In genomic region chrX:152444338-152444737, GRCh38 we compare ENCODE assay signal across 36 cellular contexts. TPM values are rescaled to one million over a fixed set of nuclear protein-coding genes. Genes with fewer than 3 reads are reported as not detected.
"Had no signal": no experiment of that assay in that cellular context is flagged by ENCODE, and none has a peak within 500 bp of the region (broad histone marks: within the 10 kb centered on the region; RNA-seq: fewer than 3 reads in every experiment).

No MANE protein-coding gene starts in this region.

- ATAC-seq: activated CD8-positive, alpha-beta T cell treated with anti-CD3 and anti-CD28 coated beads for 36 hours; activated naive CD4-positive, alpha-beta T cell treated with anti-CD3 and anti-CD28 coated beads, Interleukin-2, amount 50 U/mL, for 72 hours; activated T-cell treated with anti-CD3 and anti-CD28 coated beads, Interleukin-2, amount 50 U/mL, for 4 hours; activated T-cell treated with anti-CD3 and anti-CD28 coated beads, Interleukin-2, amount 50 U/mL, for 72 hours; activated T-helper 17 cell treated with anti-CD3 and anti-CD28 coated beads, Interleukin-2, amount 50 U/mL, for 72 hours; body of pancreas had no signal

- H3K27me3 ChIP-seq: body of pancreas, brain microvascular endothelial cell had no signal

- H3K9me3 ChIP-seq: adrenal gland, body of pancreas, breast epithelium had no signal

- FAIRE-seq: astrocyte had no signal

- H3K27ac ChIP-seq: adrenal gland, body of pancreas, brain microvascular endothelial cell, breast epithelium, coronary artery, VCaP had no signal

- DNase-seq: activated B cell treated with CpG ODN at 0.5 μM for 24 hours; activated CD4-positive, alpha-beta memory T cell treated with anti-CD3 and anti-CD28 coated beads for 36 hours; activated CD4-positive, alpha-beta T cell treated with anti-CD3 and anti-CD28 coated beads for 4 hours; activated CD4-positive, alpha-beta T cell treated with anti-CD3 and anti-CD28 coated beads, Interleukin-2, amount 10 ng/mL, durations not matched to agents 24 days and 14 days; activated CD4-positive, alpha-beta T cell treated with anti-CD3 and anti-CD28 coated beads, Interleukin-2, amount 50 U/mL, for 1 hour; activated CD4-positive, alpha-beta T cell treated with anti-CD3 and anti-CD28 coated beads, Interleukin-2, amount 50 U/mL, for 4 hours; activated CD4-positive, CD25-positive, alpha-beta regulatory T cell treated with anti-CD3 and anti-CD28 coated beads, Interleukin-2, amount 50 U/mL, for 72 hours; activated CD8-positive, alpha-beta memory T cell treated with anti-CD3 and anti-CD28 coated beads, Interleukin-2, amount 50 U/mL, for 4 hours; activated CD8-positive, alpha-beta T cell treated with anti-CD3 and anti-CD28 coated beads for 36 hours; activated effector memory CD4-positive, alpha-beta T cell treated with anti-CD3 and anti-CD28 coated beads, Interleukin-2, amount 50 U/mL, for 16 hours; activated gamma-delta T cell treated with Interleukin-2 at 50 U/mL for 16 hours; activated naive CD4-positive, alpha-beta T cell; activated naive CD4-positive, alpha-beta T cell treated with anti-CD3 and anti-CD28 coated beads for 36 hours; activated naive CD4-positive, alpha-beta T cell treated with anti-CD3 and anti-CD28 coated beads, Interleukin-2, amount 50 U/mL, for 16 hours; activated naive CD8-positive, alpha-beta T cell treated with anti-CD3 and anti-CD28 coated beads for 36 hours; activated T-cell treated with anti-CD3 and anti-CD28 coated beads for 4 hours; activated T-cell treated with anti-CD3 and anti-CD28 coated beads, Interleukin-2, amount 50 U/mL, for 1 hour; activated T-cell treated with anti-CD3 and anti-CD28 coated beads, Interleukin-2, amount 50 U/mL, for 4 hours; activated T-cell treated with anti-CD3 and anti-CD28 coated beads, Interleukin-2, amount 50 U/mL, for 72 hours; adrenal gland; amniotic stem cell; aorta; body of pancreas; brain microvascular endothelial cell; central memory CD4-positive, alpha-beta T cell; T-helper 2 cell; T-helper 9 cell had no signal

- H3K4me3 ChIP-seq: adrenal gland, body of pancreas, breast epithelium, coronary artery had no signal

- H3K4me1 ChIP-seq: adrenal gland, body of pancreas, breast epithelium had no signal

- H3K36me3 ChIP-seq: adrenal gland, brain microvascular endothelial cell, breast epithelium had no signal

RNA-seq across cellular contexts. Expression of gene GABRA3, which starts 6.8 kb away (rescaled TPM):
- total RNA-seq: activated B cell treated with CpG ODN at 0.5 μM for 24 hours; activated CD4-positive, alpha-beta memory T cell treated with anti-CD3 and anti-CD28 coated beads for 36 hours; activated CD4-positive, alpha-beta T cell treated with anti-CD3 and anti-CD28 coated beads, Interleukin-2, amount 10 ng/mL, durations not matched to agents 24 days and 14 days; activated CD8-positive, alpha-beta memory T cell treated with anti-CD3 and anti-CD28 coated beads for 36 hours; activated CD8-positive, alpha-beta T cell treated with anti-CD3 and anti-CD28 coated beads for 36 hours; activated naive CD4-positive, alpha-beta T cell treated with anti-CD3 and anti-CD28 coated beads for 36 hours; activated naive CD4-positive, alpha-beta T cell treated with anti-CD3 and anti-CD28 coated beads, Interleukin-2, amount 50 U/mL, for 72 hours; activated naive CD8-positive, alpha-beta T cell treated with anti-CD3 and anti-CD28 coated beads for 36 hours; activated T-cell treated with anti-CD3 and anti-CD28 coated beads, Interleukin-2, amount 50 U/mL, for 4 hours; activated T-helper 1 cell treated with anti-CD3 and anti-CD28 coated beads, Interleukin-12 subunit alpha, Interleukin-12 subunit beta, Interleukin-2, Interleukin-4 antibody, amounts not matched to agents 30 ng/mL and 10 ng/mL and 1 ng/mL, durations not matched to agents 14 hours and 24 hours and 36 hours; activated T-helper 17 cell treated with anti-CD3 and anti-CD28 coated beads, Interleukin-2, amount 50 U/mL, for 72 hours; adrenal gland; aorta; body of pancreas; breast epithelium; cardiac septum had no signal
- polyA plus RNA-seq: adrenal gland, aorta had no signal
